ENCODE assay signal across 27 cellular contexts in the genomic region with DNA sequence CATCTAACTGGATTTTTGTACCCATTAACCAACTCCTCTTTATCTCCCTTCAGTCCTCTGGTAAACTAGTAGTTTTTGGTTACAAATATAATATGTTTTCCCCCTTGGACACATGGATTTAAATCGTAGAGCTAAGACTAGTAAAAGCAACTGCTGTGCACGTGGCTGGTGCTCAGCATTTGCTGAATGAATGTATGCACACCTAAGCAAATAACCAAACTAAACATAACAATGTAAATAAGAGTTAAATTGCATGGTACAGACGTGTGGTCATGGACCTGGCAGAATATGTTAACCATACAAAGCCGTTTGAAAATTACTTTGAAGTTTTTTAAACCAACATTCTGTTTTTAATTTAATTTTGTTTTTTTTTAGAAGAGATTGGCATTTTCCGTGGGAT.
DNase-seq lines count a peak whose midpoint lies in the region; ATAC-seq and TF ChIP-seq lines count a peak whose summit lies in the region.
"Had no signal": no experiment of that assay in that cellular context is flagged by ENCODE, and none has a peak within 500 bp of the region (broad histone marks: within the 10 kb centered on the region; RNA-seq: fewer than 3 reads in every experiment).

No MANE protein-coding gene starts in this region.

- DNase-seq in NCI-H510A treated with DMSO at 0.1 percent for 48 hours (lab: John Stamatoyannopoulos, UW) (peak; percentile 33), NCI-H510A (lab: John Stamatoyannopoulos, UW) (no peak), NCI-H1930 (lab: John Stamatoyannopoulos, UW) (peak; percentile 26 to 59), NCI-H774 (lab: John Stamatoyannopoulos, UW) (peak; percentile 85), mucosa of descending colon (no peak), GDM1 (lab: John Stamatoyannopoulos, UW) (no peak)
- no peak for DNase-seq in activated T-cell treated with anti-CD3 and anti-CD28 coated beads, Interleukin-2, amount 50 U/mL, for 24 hours
- DNase-seq: activated CD4-positive, alpha-beta T cell treated with anti-CD3 and anti-CD28 coated beads, Interleukin-2, amount 50 U/mL, for 4 hours; activated naive CD4-positive, alpha-beta T cell treated with Interleukin-2 at 50 U/mL for 16 hours; activated T-cell treated with anti-CD3 and anti-CD28 coated beads, Interleukin-2, amount 50 U/mL, for 72 hours; caudate nucleus; effector memory CD8-positive, alpha-beta T cell; Kasumi-1; MV-4-11; NCI-H187; NCI-H2227 treated with DMSO at 0.1 percent for 48 hours; OCI-M1; small intestine; stimulated activated naive CD8-positive, alpha-beta T cell treated with anti-CD3 and anti-CD28 coated beads, Interleukin-15, Interleukin-2, amounts not matched to agents 100 U/mL and 50 U/mL, for 24 hours; T-helper 2 cell; uterus had no signal

- peaks cover 36% of the 10 kb centered on the region for H3K4me1 Mint-ChIP-seq in activated T-cell treated with anti-CD3 and anti-CD28 coated beads, Interleukin-2, amount 50 U/mL, for 24 hours (ENCODE audit: low read depth)

- H3K9me3 ChIP-seq in mucosa of descending colon: no peaks in the 10 kb centered on the region
- H3K9me3 ChIP-seq: thoracic aorta, uterus had no signal

- no peaks in the 10 kb centered on the region for H3K36me3 ChIP-seq in mucosa of descending colon (ENCODE audit: low read depth)
- H3K36me3 ChIP-seq: thoracic aorta, uterus had no signal

- H3K27me3 Mint-ChIP-seq in activated T-cell treated with anti-CD3 and anti-CD28 coated beads, Interleukin-2, amount 50 U/mL, for 24 hours: no peaks in the 10 kb centered on the region

- no peak overlapping the region for H3K27ac Mint-ChIP-seq in activated T-cell treated with anti-CD3 and anti-CD28 coated beads, Interleukin-2, amount 50 U/mL, for 24 hours
- H3K27ac Mint-ChIP-seq: effector memory CD8-positive, alpha-beta T cell; memory B cell had no signal

- no peak overlapping the region for H3K4me3 Mint-ChIP-seq in activated T-cell treated with anti-CD3 and anti-CD28 coated beads, Interleukin-2, amount 50 U/mL, for 24 hours
- H3K4me3 Mint-ChIP-seq: activated T-cell treated with anti-CD3 and anti-CD28 coated beads, Interleukin-2, amount 50 U/mL, for 72 hours; effector memory CD8-positive, alpha-beta T cell; memory B cell had no signal

- no peak overlapping the region for H3K4me3 ChIP-seq in mucosa of descending colon
- H3K4me3 ChIP-seq: thoracic aorta, uterus had no signal

- H3K9me3 Mint-ChIP-seq in activated T-cell treated with anti-CD3 and anti-CD28 coated beads, Interleukin-2, amount 50 U/mL, for 24 hours: peaks cover 9% of the 10 kb centered on the region
- H3K9me3 Mint-ChIP-seq: effector memory CD8-positive, alpha-beta T cell had no signal

- ATAC-seq in mucosa of descending colon (peak; percentile 83), HG03342 (IDR thresholded peaks at IDR 0.05; ENCODE audit: unreplicated experiment) (no peak)
- ATAC-seq: activated CD4-positive, CD25-positive, alpha-beta regulatory T cell treated with anti-CD3 and anti-CD28 coated beads, Interleukin-2, amount 50 U/mL, for 24 hours; activated T-cell treated with anti-CD3 and anti-CD28 coated beads, Interleukin-2, amount 50 U/mL, for 72 hours; effector memory CD8-positive, alpha-beta T cell; left lobe of liver; Right ventricle myocardium inferior; stimulated activated naive CD8-positive, alpha-beta T cell treated with anti-CD3 and anti-CD28 coated beads, Interleukin-15, Interleukin-2, amounts not matched to agents 100 U/mL and 50 U/mL, for 24 hours had no signal

- H3K4me1 ChIP-seq in mucosa of descending colon (ENCODE audit: low read depth): peaks cover 2% of the 10 kb centered on the region
- H3K4me1 ChIP-seq: uterus had no signal

- H3K36me3 Mint-ChIP-seq in activated T-cell treated with anti-CD3 and anti-CD28 coated beads, Interleukin-2, amount 50 U/mL, for 24 hours (ENCODE audit: low read depth): peaks cover 17% of the 10 kb centered on the region

- no peak for TF ChIP-seq CTCF in mucosa of descending colon (IDR thresholded peaks at IDR 0.05)

- intact Hi-C loops in mucosa of descending colon (cut with DNase I, micrococcal nuclease): no loop called here

Comparison
In these comparisons a context has a peak if more than half of its experiments do, and no peak if none do; other contexts are left out.
1. DNase-seq: peak in NCI-H510A treated with DMSO at 0.1 percent for 48 hours (single experiment), NCI-H1930 (2 of 2) and NCI-H774 (single experiment); none in NCI-H510A (single experiment), mucosa of descending colon (0 of 3), activated T-cell treated with anti-CD3 and anti-CD28 coated beads, Interleukin-2, amount 50 U/mL, for 24 hours (single experiment) and GDM1 (single experiment).